ENCODE assay signal across 8 cellular contexts in genomic region chr10:30437039-30437781, GRCh38. TPM values are rescaled to one million over a fixed set of nuclear protein-coding genes. Genes with fewer than 3 reads are reported as not detected.
A peak's percentile ranks its signal among the peaks of the same experiment; 100 is the strongest.
DNase-seq lines count a peak whose midpoint lies in the region; ATAC-seq, FAIRE-seq and TF ChIP-seq lines count a peak whose summit lies in the region.

No MANE protein-coding gene starts in this region.

- 19% methylated on average over 13 of the region's 13 CpGs for WGBS in thymus

- POLR2A ChIA-PET in CD4-positive, alpha-beta T cell (lab: Charles Lee) = interaction anchor here (0.7 to 2.8 kb wide), 13 partner anchors 9 to 147 kb away, joined by 3 to 32 read pairs (median 4); no protein-coding TSS in a partner anchor

- H3K36me3 ChIP-seq in HUES6 (ENCODE audit: control insufficient read depth, insufficient read depth, low read length) = peaks cover 17% of the 10 kb centered on the region; the same call in 1 of the 2 replicates
- no peaks in the 10 kb centered on the region for H3K36me3 ChIP-seq in thymus (ENCODE audit: control insufficient read depth, insufficient read depth)

- H3K27me3 Mint-ChIP-seq in CD4-positive, alpha-beta T cell = no peaks in the 10 kb centered on the region

- H3K9ac ChIP-seq in HUES6 (ENCODE audit: low read length) = no peak overlapping the region

- TF ChIP-seq CTCF in CD4-positive, alpha-beta T cell (IDR thresholded peaks at IDR 0.05) = no peak

- peak overlapping the region; percentile 64 for H3K27ac Mint-ChIP-seq in CD4-positive, alpha-beta T cell
- peak overlapping the region; percentile 73 to 75 for H3K27ac Mint-ChIP-seq in activated naive CD4-positive, alpha-beta T cell treated with anti-CD3 and anti-CD28 coated beads, Interleukin-2, amount 50 U/mL, for 72 hours

- peaks cover 24% of the 10 kb centered on the region for H3K4me1 ChIP-seq in HUES6 (ENCODE audit: control insufficient read depth, insufficient read depth, low read length)
- peaks cover 18% of the 10 kb centered on the region for H3K4me1 ChIP-seq in thymus (ENCODE audit: control insufficient read depth, insufficient read depth, low read length)

- H3K9me3 Mint-ChIP-seq in CD4-positive, alpha-beta T cell = no peaks in the 10 kb centered on the region
- H3K9me3 Mint-ChIP-seq in activated naive CD4-positive, alpha-beta T cell treated with anti-CD3 and anti-CD28 coated beads, Interleukin-2, amount 50 U/mL, for 72 hours = no peaks in the 10 kb centered on the region

- intact Hi-C loops in CD4-positive, alpha-beta T cell (cut with DNase I, micrococcal nuclease) = no loop called here

- no peaks in the 10 kb centered on the region for H3K36me3 Mint-ChIP-seq in CD4-positive, alpha-beta T cell (ENCODE audit: low read depth)
- peaks cover 9 to 45% of the 10 kb centered on the region in 2 donors for H3K36me3 Mint-ChIP-seq in activated naive CD4-positive, alpha-beta T cell treated with anti-CD3 and anti-CD28 coated beads, Interleukin-2, amount 50 U/mL, for 72 hours

- peak overlapping the region; percentile 54 for H3K4me3 Mint-ChIP-seq in CD4-positive, alpha-beta T cell

- CTCF ChIA-PET in CD4-positive, alpha-beta T cell (lab: Charles Lee) = interaction anchor here (1.0 to 1.1 kb wide), 2 partner anchors 21 to 39 kb away, joined by 3 read pairs; no protein-coding TSS in a partner anchor

- peak; percentile 45 for ATAC-seq in CD4-positive, alpha-beta T cell (ENCODE audit: poor library complexity)
- peak; percentile 36 to 52 for ATAC-seq in activated naive CD4-positive, alpha-beta T cell treated with anti-CD3 and anti-CD28 coated beads, Interleukin-2, amount 50 U/mL, for 72 hours
- no peak for ATAC-seq in HG03108 (IDR thresholded peaks at IDR 0.05; ENCODE audit: unreplicated experiment)

- no peak overlapping the region for H3K27ac ChIP-seq in CD4-positive, alpha-beta T cell (ENCODE audit: low read depth, low read length)
- H3K27ac ChIP-seq in HUES6 (ENCODE audit: low read depth, low read length) (no peak overlapping the region), thymus (ENCODE audit: low read depth) (peak overlapping the region; percentile 36)

- DNase-seq in CD4-positive, alpha-beta T cell = peak in 1 of 10 experiments; percentile 10
- DNase-seq in activated naive CD4-positive, alpha-beta T cell treated with anti-CD3 and anti-CD28 coated beads, Interleukin-2, amount 50 U/mL, for 72 hours (ENCODE audit: low spot score in 2 of 2) = peak in 1 of 2 donors; percentile 11
- DNase-seq in left kidney (ENCODE audit: low read depth, low spot score) (peak; percentile 43), urothelium cell line (ENCODE audit: low spot score) (no peak)
- no peak for DNase-seq in activated CD8-positive, alpha-beta memory T cell treated with anti-CD3 and anti-CD28 coated beads, Interleukin-2, amount 50 U/mL, for 48 hours

- H3K4me1 Mint-ChIP-seq in CD4-positive, alpha-beta T cell (ENCODE audit: low read depth) = peaks cover 44% of the 10 kb centered on the region

- H3K4me3 ChIP-seq in HUES6 (ENCODE audit: low read depth, low read length) (peak overlapping the region; percentile 13; the same call in 1 of the 2 replicates), thymus (ENCODE audit: low read length) (peak overlapping the region; percentile 28)

- no peaks in the 10 kb centered on the region for H3K9me3 ChIP-seq in CD4-positive, alpha-beta T cell (ENCODE audit: control insufficient read depth, low read length)
- H3K9me3 ChIP-seq in HUES6 (ENCODE audit: control insufficient read depth, insufficient read depth, low read depth, low read length) (no peaks in the 10 kb centered on the region), thymus (ENCODE audit: control insufficient read depth) (peaks cover 1% of the 10 kb centered on the region)

- no peak for FAIRE-seq in urothelium cell line (lab: Jason Lieb, UNC)

- H3K27me3 ChIP-seq in CD4-positive, alpha-beta T cell (ENCODE audit: control insufficient read depth, insufficient read depth, low read length) = no peaks in the 10 kb centered on the region
- peaks cover 9% of the 10 kb centered on the region; the same call in 1 of the 2 replicates for H3K27me3 ChIP-seq in HUES6 (ENCODE audit: control insufficient read depth, insufficient read depth, low read length)
- peaks cover 35% of the 10 kb centered on the region for H3K27me3 ChIP-seq in thymus (ENCODE audit: control insufficient read depth, insufficient read depth)

RNA-seq across cellular contexts. Expression of gene MAP3K8, which starts 3.2 kb away (rescaled TPM):
- 10 to 100 TPM; 27.3 to 28.9 TPM for total RNA-seq in CD4-positive, alpha-beta T cell
- total RNA-seq in activated naive CD4-positive, alpha-beta T cell treated with anti-CD3 and anti-CD28 coated beads, Interleukin-2, amount 50 U/mL, for 72 hours = 10 to 100 TPM; 20.2 to 25.8 TPM
- polyA plus RNA-seq in thymus = 54.3 TPM
